In the genomic region with DNA sequence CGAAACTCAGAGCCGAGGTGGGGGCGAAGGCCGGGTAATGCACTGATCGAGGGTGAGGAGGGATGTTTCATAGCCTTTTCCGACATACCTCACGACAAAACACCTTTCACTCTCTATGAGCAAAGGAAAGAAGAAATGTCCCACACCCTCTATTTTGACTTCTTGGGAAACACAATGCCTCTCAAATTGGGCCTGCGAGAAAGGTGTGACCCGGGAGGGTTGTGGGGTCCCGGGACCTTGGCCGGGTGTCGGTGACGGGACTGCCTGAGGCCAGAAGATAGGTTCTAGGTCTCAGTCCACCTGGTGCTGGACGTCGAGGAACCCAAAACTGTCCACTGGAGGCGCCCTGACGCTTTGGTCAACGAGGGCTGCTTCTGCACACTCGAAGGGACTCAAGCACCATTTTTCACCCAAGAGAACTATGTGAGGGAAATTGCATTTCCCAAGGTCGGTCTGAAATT, we compare ENCODE assay signal across 8 cellular contexts. TPM values are rescaled to one million over a fixed set of nuclear protein-coding genes. Genes with fewer than 3 reads are reported as not detected.
A peak's percentile ranks its signal among the peaks of the same experiment; 100 is the strongest.
DNase-seq lines count a peak whose midpoint lies in the region; TF ChIP-seq lines count a peak whose summit lies in the region.

No MANE protein-coding gene starts in this region.

- 11% methylated on average over 10 of the region's 20 CpGs for WGBS in esophagus muscularis mucosa
- 6 to 8% methylated on average over 20 of the region's 20 CpGs for WGBS in sigmoid colon, 2 donors

- intact Hi-C loops in Calu3 (cut with micrococcal nuclease; ENCODE audit: unreplicated experiment) (loop anchor here (5.0 kb wide), 1 partner anchor 47 kb away; no protein-coding TSS in a partner anchor), esophagus muscularis mucosa (cut with DNase I) (loop anchor here (10.0 kb wide), 1 partner anchor 379 kb away; no protein-coding TSS in a partner anchor), sigmoid colon (cut with DNase I) (loop anchor here (2.0 to 10.0 kb wide), 2 partner anchors 41 to 379 kb away; a partner anchor contains a TSS)

- BruUV-seq in Calu3 (replicated peaks; lab: Mats Ljungman, UMichigan): no TSS peak

- peak overlapping the region; percentile 43 to 59 (median 44) for H3K4me3 ChIP-seq in esophagus muscularis mucosa
- H3K4me3 ChIP-seq in sigmoid colon: peak overlapping the region in 2 of 4 donors; percentile 38

- H3K27ac ChIP-seq in esophagus muscularis mucosa (replicated peaks in 1 of 4) (no peak overlapping the region), sigmoid colon (no peak overlapping the region)

- peak; percentile 46 for TF ChIP-seq CTCF in Calu3 (IDR thresholded peaks at IDR 0.05; ENCODE audit: unreplicated experiment)
- TF ChIP-seq CTCF in esophagus muscularis mucosa (IDR thresholded peaks at IDR 0.05): peak in 1 of 3 experiments; percentile 33
- TF ChIP-seq CTCF in osteocyte (IDR thresholded peaks at IDR 0.05): peak; percentile 57
- TF ChIP-seq CTCF in sigmoid colon (IDR thresholded peaks at IDR 0.05): peak in 1 of 4 experiments; percentile 6

- H3K27me3 ChIP-seq in esophagus muscularis mucosa: peaks cover 13 to 83% (median 54%) of the 10 kb centered on the region in 4 donors
- H3K27me3 ChIP-seq in sigmoid colon: peaks cover 52 to 88% (median 65%) of the 10 kb centered on the region in 3 donors

- no peaks in the 10 kb centered on the region for H3K9me3 Mint-ChIP-seq in Calu3 (ENCODE audit: low read depth, unreplicated experiment)
- H3K9me3 Mint-ChIP-seq in osteocyte (ENCODE audit: unreplicated experiment): no peaks in the 10 kb centered on the region

- POLR2A ChIA-PET in HEK293T (lab: Yijun Ruan, JAX): no interaction called here

- H3K4me1 Mint-ChIP-seq in Calu3 (ENCODE audit: low read depth, unreplicated experiment) (peaks cover 22% of the 10 kb centered on the region), osteocyte (ENCODE audit: unreplicated experiment) (peaks cover 34% of the 10 kb centered on the region)

- H3K4me3 Mint-ChIP-seq in Calu3 (ENCODE audit: low read depth, unreplicated experiment) (peak overlapping the region; percentile 88), osteocyte (ENCODE audit: unreplicated experiment) (peak overlapping the region; percentile 77)

- CTCF ChIA-PET in Calu3 (lab: Charles Lee): interaction anchor here (1.8 kb wide), 1 partner anchor 376 kb away, joined by 11 read pairs; no protein-coding TSS in a partner anchor
- CTCF ChIA-PET in HEK293T (lab: Yijun Ruan, JAX): interaction anchor here (0.6 to 1.0 kb wide), 2 partner anchors 9 to 378 kb away, joined by 3 to 4 read pairs; no protein-coding TSS in a partner anchor

- TF ChIP-seq EP300 in esophagus muscularis mucosa (IDR thresholded peaks at IDR 0.05) (no peak), sigmoid colon (IDR thresholded peaks at IDR 0.05) (no peak)

- H3K27me3 Mint-ChIP-seq in Calu3 (ENCODE audit: unreplicated experiment) (peaks cover 63% of the 10 kb centered on the region), osteocyte (ENCODE audit: unreplicated experiment) (peaks cover 77% of the 10 kb centered on the region)

- no peaks in the 10 kb centered on the region for H3K9me3 ChIP-seq in esophagus muscularis mucosa
- H3K9me3 ChIP-seq in sigmoid colon: no peaks in the 10 kb centered on the region

- no peaks in the 10 kb centered on the region for H3K36me3 ChIP-seq in esophagus muscularis mucosa
- no peaks in the 10 kb centered on the region for H3K36me3 ChIP-seq in sigmoid colon

- peaks cover 47 to 65% (median 57%) of the 10 kb centered on the region in 4 donors for H3K4me1 ChIP-seq in esophagus muscularis mucosa
- peaks cover 0 to 58% (median 49%) of the 10 kb centered on the region in 4 donors for H3K4me1 ChIP-seq in sigmoid colon

- DNase-seq in Calu3 (peak; percentile 77), HEK293T (ENCODE audit: extremely low spot score) (peak; percentile 63), SW480 (ENCODE audit: low spot score) (peak; percentile 25), esophagus muscularis mucosa (ENCODE audit: extremely low spot score) (no peak), osteocyte (ENCODE audit: extremely low spot score, unreplicated experiment) (no peak), sigmoid colon (no peak), NCI-H1694 (lab: John Stamatoyannopoulos, UW) (no peak), T1000 (lab: John Stamatoyannopoulos, UW) (no peak)

- TF ChIP-seq POLR2A in esophagus muscularis mucosa (IDR thresholded peaks at IDR 0.05; ENCODE audit: low read depth) (no peak), sigmoid colon (IDR thresholded peaks at IDR 0.05) (no peak)

- no peak overlapping the region for H3K27ac Mint-ChIP-seq in Calu3 (ENCODE audit: unreplicated experiment)
- no peak overlapping the region for H3K27ac Mint-ChIP-seq in osteocyte (ENCODE audit: unreplicated experiment)

- peaks cover 21% of the 10 kb centered on the region for H3K36me3 Mint-ChIP-seq in Calu3 (ENCODE audit: insufficient read depth, unreplicated experiment)
- peaks cover 2% of the 10 kb centered on the region for H3K36me3 Mint-ChIP-seq in osteocyte (ENCODE audit: unreplicated experiment)

TF ChIP-seq in HEK293T, 16 proteins besides CTCF, POLR2A, EP300 and RAD21:
- TF ChIP-seq HDGF (IDR thresholded peaks at IDR 0.05; ENCODE audit: borderline replicate concordance) (no peak), TARDBP (IDR thresholded peaks at IDR 0.05) (no peak), L3MBTL2 (conservative IDR thresholded peaks at IDR 0.05) (0 out of 2 replicates have a peak, but pooled peaks have one; percentile 17), FOXK2 (IDR thresholded peaks at IDR 0.05) (no peak), NFRKB (IDR thresholded peaks at IDR 0.05) (no peak)

RNA-seq across cellular contexts. Expression of a gene that starts 41.1 kb away (rescaled TPM):
- total RNA-seq in Calu3 (2022) (19.4 and 30.5 TPM in 2 replicates), esophagus muscularis mucosa (10 to 100 TPM; 48.2 to 74.4 (median 61.2) TPM), osteocyte (49.9 and 54.1 TPM in 2 replicates), sigmoid colon (100 to 1,000 TPM in 2 of 4 donors, 10 to 100 TPM in 2; 48.9 to 267 (median 106) TPM)
- 10 to 100 TPM in 1 of 3 donors, 1 to 10 TPM in 2; 3.6 to 10.6 (median 9.5) TPM for polyA plus RNA-seq in sigmoid colon

RNA-seq across cellular contexts. Expression of a gene that starts 50.2 kb away (rescaled TPM):
- not detected in 2 replicates for total RNA-seq in Calu3 (2022)
- not detected for total RNA-seq in esophagus muscularis mucosa
- total RNA-seq in osteocyte: not detected in 2 replicates
- total RNA-seq in sigmoid colon: not detected
- polyA plus RNA-seq in sigmoid colon: not detected

Comparison
In these comparisons a context has a peak if more than half of its experiments do, and no peak if none do; other contexts are left out.
1. DNase-seq: peak in Calu3 (single experiment), HEK293T (single experiment) and SW480 (single experiment); none in esophagus muscularis mucosa (single experiment), osteocyte (single experiment), sigmoid colon (single experiment), NCI-H1694 (single experiment) and T1000 (single experiment).